ENCODE assay signal across 8 cellular contexts in the genomic region with DNA sequence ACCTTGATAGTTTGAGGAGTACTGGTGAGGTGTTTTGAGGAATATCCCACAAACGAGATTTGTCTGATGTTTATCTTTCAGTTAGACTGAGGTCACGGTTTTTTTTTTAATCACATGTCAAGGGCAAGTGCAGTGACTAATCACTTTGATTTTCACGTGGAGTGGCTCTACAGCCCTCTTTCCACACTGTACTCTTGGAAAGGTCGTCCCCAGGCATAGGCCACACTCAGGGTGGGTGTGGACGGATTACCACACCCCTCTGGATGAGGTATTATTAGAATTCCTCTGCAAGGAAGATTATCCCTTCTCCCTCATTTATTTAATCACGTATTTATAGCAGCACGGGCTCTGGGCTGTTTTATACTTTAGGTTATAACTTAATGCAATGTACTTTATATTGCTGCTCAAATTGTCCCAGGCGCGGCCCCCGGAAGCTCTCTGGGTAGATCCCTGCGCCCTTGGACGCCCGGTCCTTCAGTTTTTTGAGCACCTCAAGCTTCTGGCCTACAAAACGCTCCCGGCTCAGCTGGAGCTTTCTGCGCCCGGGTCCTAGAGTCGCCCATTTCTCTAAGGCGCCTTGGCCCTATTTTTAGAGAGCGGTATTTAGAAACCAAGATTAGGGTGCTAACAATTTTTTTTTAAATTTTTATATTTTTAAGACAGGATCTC. TPM values are rescaled to one million over a fixed set of nuclear protein-coding genes. Genes with fewer than 3 reads are reported as not detected.
A peak's percentile ranks its signal among the peaks of the same experiment; 100 is the strongest.
DNase-seq lines count a peak whose midpoint lies in the region; ATAC-seq and TF ChIP-seq lines count a peak whose summit lies in the region.

No MANE protein-coding gene starts in this region.

- H3K4me1 Mint-ChIP-seq in CD8-positive, alpha-beta memory T cell: peaks cover 42 to 54% (median 50%) of the 10 kb centered on the region in 3 donors
- peaks cover 44% of the 10 kb centered on the region for H3K4me1 Mint-ChIP-seq in activated CD8-positive, alpha-beta memory T cell treated with anti-CD3 and anti-CD28 coated beads, Interleukin-2, amount 10 ng/mL, durations not matched to agents 7 days and 5 days

- H3K27ac Mint-ChIP-seq in CD8-positive, alpha-beta memory T cell: peak overlapping the region; percentile 81 to 99 (median 98)
- H3K27ac Mint-ChIP-seq in activated CD8-positive, alpha-beta memory T cell treated with anti-CD3 and anti-CD28 coated beads, Interleukin-2, amount 10 ng/mL, durations not matched to agents 7 days and 5 days: peak overlapping the region; percentile 93

- H3K36me3 ChIP-seq in CD8-positive, alpha-beta memory T cell (ENCODE audit: insufficient read depth, low read length): no peaks in the 10 kb centered on the region
- H3K36me3 ChIP-seq in muscle layer of colon (ENCODE audit: insufficient read depth, low read length): no peaks in the 10 kb centered on the region

- H3K27me3 ChIP-seq in CD8-positive, alpha-beta memory T cell (ENCODE audit: insufficient read depth, low read length, poor library complexity, severe bottlenecking): no peaks in the 10 kb centered on the region
- no peaks in the 10 kb centered on the region for H3K27me3 ChIP-seq in muscle layer of colon (ENCODE audit: control insufficient read depth in 1 of 2, insufficient read depth in 2 of 2, low read length in 2 of 2)

- no peaks in the 10 kb centered on the region for H3K9me3 ChIP-seq in CD8-positive, alpha-beta memory T cell (ENCODE audit: low read length)
- no peaks in the 10 kb centered on the region for H3K9me3 ChIP-seq in muscle layer of colon (ENCODE audit: low read length)

- H3K9me3 Mint-ChIP-seq in CD8-positive, alpha-beta memory T cell: peaks cover 0 to 3% (median 0%) of the 10 kb centered on the region in 5 donors
- H3K9me3 Mint-ChIP-seq in activated CD8-positive, alpha-beta memory T cell treated with anti-CD3 and anti-CD28 coated beads, Interleukin-2, amount 10 ng/mL, durations not matched to agents 7 days and 5 days (ENCODE audit: low read depth): no peaks in the 10 kb centered on the region

- H3K4me3 Mint-ChIP-seq in CD8-positive, alpha-beta memory T cell: peak overlapping the region; percentile 85 to 100 (median 96)
- peak overlapping the region; percentile 93 for H3K4me3 Mint-ChIP-seq in activated CD8-positive, alpha-beta memory T cell treated with anti-CD3 and anti-CD28 coated beads, Interleukin-2, amount 10 ng/mL, durations not matched to agents 7 days and 5 days

- peak; percentile 24 to 77 (median 67) for DNase-seq in CD8-positive, alpha-beta memory T cell
- DNase-seq in NCI-H748 (lab: John Stamatoyannopoulos, UW; ENCODE audit: unreplicated experiment) (peak; percentile 74), epithelial cell of esophagus (ENCODE audit: low read depth) (peak; percentile 78), stromal cell of bone marrow (ENCODE audit: low read depth) (peak; percentile 55)
- peak; percentile 58 for DNase-seq in activated CD8-positive, alpha-beta memory T cell treated with anti-CD3 and anti-CD28 coated beads, Interleukin-2, amount 10 ng/mL, durations not matched to agents 7 days and 5 days

- CTCF ChIA-PET in CD8-positive, alpha-beta memory T cell (lab: Charles Lee): interaction anchor here (0.9 to 3.6 kb wide), 4 partner anchors 11 to 388 kb away, joined by 3 to 20 read pairs (median 6); a partner anchor contains a TSS
- CTCF ChIA-PET in activated CD8-positive, alpha-beta memory T cell treated with anti-CD3 and anti-CD28 coated beads, Interleukin-2, amount 10 ng/mL, durations not matched to agents 7 days and 5 days (lab: Charles Lee): interaction anchor here (3.3 kb wide), 1 partner anchor 11 kb away, joined by 22 read pairs; a partner anchor contains a TSS

- ATAC-seq in GM19395 (IDR thresholded peaks at IDR 0.05; ENCODE audit: unreplicated experiment) (peak; percentile 82), HG03442 (IDR thresholded peaks at IDR 0.05; ENCODE audit: unreplicated experiment) (peak; percentile 65)
- peak; percentile 67 for ATAC-seq in activated CD8-positive, alpha-beta memory T cell treated with anti-CD3 and anti-CD28 coated beads, Interleukin-2, amount 10 ng/mL, durations not matched to agents 7 days and 5 days

- H3K36me3 Mint-ChIP-seq in CD8-positive, alpha-beta memory T cell: peaks cover 0 to 19% (median 2%) of the 10 kb centered on the region in 3 donors
- peaks cover 16% of the 10 kb centered on the region for H3K36me3 Mint-ChIP-seq in activated CD8-positive, alpha-beta memory T cell treated with anti-CD3 and anti-CD28 coated beads, Interleukin-2, amount 10 ng/mL, durations not matched to agents 7 days and 5 days

- peak overlapping the region; percentile 89 for H3K4me3 ChIP-seq in CD8-positive, alpha-beta memory T cell (ENCODE audit: low read length)
- H3K4me3 ChIP-seq in epithelial cell of esophagus (ENCODE audit: low read length) (peak overlapping the region; percentile 91), muscle layer of colon (ENCODE audit: low read depth in 1 of 2, low read length in 2 of 2) (peak overlapping the region; percentile 9 to 87)

- TF ChIP-seq CTCF in epithelial cell of esophagus (IDR thresholded peaks at IDR 0.05; ENCODE audit: insufficient read depth, low read depth, low read length, missing control alignments): no peak

- H3K9ac ChIP-seq in muscle layer of colon (ENCODE audit: low read length): peak overlapping the region; percentile 57

- peak overlapping the region; percentile 94 for H3K27ac ChIP-seq in CD8-positive, alpha-beta memory T cell (ENCODE audit: low read depth, low read length)
- H3K27ac ChIP-seq in muscle layer of colon (ENCODE audit: low read depth, low read length): peak overlapping the region; percentile 94

- POLR2A ChIA-PET in CD8-positive, alpha-beta memory T cell (lab: Charles Lee): interaction anchor here (1.3 to 2.6 kb wide), 3 partner anchors 10 to 64 kb away, joined by 3 to 38 read pairs (median 6); a partner anchor contains a TSS

- peaks cover 0 to 2% of the 10 kb centered on the region in 2 donors for H3K27me3 Mint-ChIP-seq in CD8-positive, alpha-beta memory T cell
- no peaks in the 10 kb centered on the region for H3K27me3 Mint-ChIP-seq in activated CD8-positive, alpha-beta memory T cell treated with anti-CD3 and anti-CD28 coated beads, Interleukin-2, amount 10 ng/mL, durations not matched to agents 7 days and 5 days

- H3K4me1 ChIP-seq in CD8-positive, alpha-beta memory T cell (ENCODE audit: insufficient read depth, low read length): peaks cover 33% of the 10 kb centered on the region
- peaks cover 23% of the 10 kb centered on the region for H3K4me1 ChIP-seq in muscle layer of colon (ENCODE audit: insufficient read depth, low read length)

RNA-seq across cellular contexts. Expression of a gene that starts 0.5 kb away (rescaled TPM):
- 10 to 100 TPM; 47.7 to 48.2 TPM for total RNA-seq in CD8-positive, alpha-beta memory T cell
- polyA plus RNA-seq in CD8-positive, alpha-beta memory T cell: 84.5 TPM
- total RNA-seq in activated CD8-positive, alpha-beta memory T cell treated with anti-CD3 and anti-CD28 coated beads, Interleukin-2, amount 10 ng/mL, durations not matched to agents 7 days and 5 days: 10 to 100 TPM; 58.5 to 64.3 TPM

RNA-seq across cellular contexts. Expression of a gene that starts 11.4 kb away (rescaled TPM):
- total RNA-seq in CD8-positive, alpha-beta memory T cell: 10 to 100 TPM; 93.1 to 97.6 TPM
- 40.4 TPM for polyA plus RNA-seq in CD8-positive, alpha-beta memory T cell
- total RNA-seq in activated CD8-positive, alpha-beta memory T cell treated with anti-CD3 and anti-CD28 coated beads, Interleukin-2, amount 10 ng/mL, durations not matched to agents 7 days and 5 days: 10 to 100 TPM; 40.6 to 65.5 TPM

Comparison
In these comparisons a context has a peak if more than half of its experiments do, and no peak if none do; other contexts are left out.
1. Peak in every context shown above with its lines: DNase-seq, ATAC-seq, H3K4me3 ChIP-seq and H3K27ac ChIP-seq.